8 cellular contexts compared by ENCODE assay signal in genomic region chr7:30469303-30469702, GRCh38. TPM values are rescaled to one million over a fixed set of nuclear protein-coding genes. Genes with fewer than 3 reads are reported as not detected.
DNase-seq lines count a peak whose midpoint lies in the region; ATAC-seq and TF ChIP-seq lines count a peak whose summit lies in the region.

No MANE protein-coding gene starts in this region.

- H3F3A ChIP-seq in neural cell (ENCODE audit: insufficient read depth, low read length, poor library complexity, severe bottlenecking): no peaks in the 10 kb centered on the region

- H3K27me3 ChIP-seq in RWPE2 (ENCODE audit: insufficient read depth, poor library complexity, severe bottlenecking) (no peaks in the 10 kb centered on the region), neural cell (ENCODE audit: insufficient read depth, low read depth, low read length) (no peaks in the 10 kb centered on the region)

- DNase-seq in GOT3 (lab: John Stamatoyannopoulos, UW) (peak; percentile 64), RWPE2 (ENCODE audit: low spot score) (no peak), fibroblast of peridontal ligament (ENCODE audit: extremely low read depth) (peak; percentile 100), GM13976 (ENCODE audit: low spot score) (no peak), RPMI8226 (no peak), NCI-H1436 treated with DMSO at 0.1 percent for 48 hours (lab: John Stamatoyannopoulos, UW) (no peak)

- H3K36me3 ChIP-seq in RWPE2 (ENCODE audit: low read depth) (no peaks in the 10 kb centered on the region), neural cell (ENCODE audit: insufficient read depth, low read length) (no peaks in the 10 kb centered on the region)

- peak; percentile 25 for TF ChIP-seq RAD21 in neural cell (conservative IDR thresholded peaks at IDR 0.05)

- in situ Hi-C loops in GM13976 (cut with MboI; ENCODE audit: low sequenced_read_pairs, unreplicated experiment): no loop called here

- H3K79me2 ChIP-seq in neural cell (replicated peaks; ENCODE audit: insufficient read depth, low read length): no peaks in the 10 kb centered on the region

- H3K9me3 ChIP-seq in RWPE2 (ENCODE audit: severe bottlenecking) (no peaks in the 10 kb centered on the region), neural cell (ENCODE audit: low read length) (no peaks in the 10 kb centered on the region)

- no peak overlapping the region for H2AFZ ChIP-seq in neural cell (ENCODE audit: low read depth, low read length)

- H3K9ac ChIP-seq in neural cell (ENCODE audit: low read length): no peak overlapping the region

- ATAC-seq in RWPE2 (ENCODE audit: low read depth) (peak; percentile 90), GM21526 (IDR thresholded peaks at IDR 0.05; ENCODE audit: low FRiP score, unreplicated experiment) (no peak)

- TF ChIP-seq CTCF in RWPE2 (IDR thresholded peaks at IDR 0.05; ENCODE audit: poor library complexity, severe bottlenecking): peak; percentile 28
- TF ChIP-seq CTCF in neural cell (IDR thresholded peaks at IDR 0.05; ENCODE audit: poor library complexity, severe bottlenecking): peak; percentile 49
- TF ChIP-seq CTCF in GM13976 (IDR thresholded peaks at IDR 0.05; ENCODE audit: borderline replicate concordance, control extremely low read depth, extremely low read depth, insufficient read depth, missing control alignments): no peak

- no peak overlapping the region for H3K4me2 ChIP-seq in neural cell (ENCODE audit: low read length)

- H4K20me1 ChIP-seq in neural cell (ENCODE audit: insufficient read depth): no peaks in the 10 kb centered on the region

- no peak for TF ChIP-seq EP300 in neural cell (conservative IDR thresholded peaks at IDR 0.05; ENCODE audit: poor library complexity, severe bottlenecking)

- no peaks in the 10 kb centered on the region for H3K9me2 ChIP-seq in neural cell (ENCODE audit: insufficient read depth, low read length)

- no peaks in the 10 kb centered on the region for H3K4me1 ChIP-seq in RWPE2 (ENCODE audit: insufficient read depth, poor library complexity, severe bottlenecking)

- peak overlapping the region; percentile 6 for H3K27ac ChIP-seq in RWPE2 (ENCODE audit: poor library complexity, severe bottlenecking)
- H3K27ac ChIP-seq in neural cell (ENCODE audit: low read length): no peak overlapping the region

- H3K4me3 ChIP-seq in RWPE2 (ENCODE audit: severe bottlenecking) (no peak overlapping the region), neural cell (ENCODE audit: low read length) (no peak overlapping the region)

TF ChIP-seq in neural cell, 6 proteins besides CTCF, POLR2A, EP300 and RAD21:
- no peak for TF ChIP-seq TAF1 (IDR thresholded peaks at IDR 0.05; ENCODE audit: low read depth)
- TF ChIP-seq EZH2 (IDR thresholded peaks at IDR 0.05; ENCODE audit: borderline replicate concordance, insufficient read depth, low read length, poor library complexity, severe bottlenecking): no peak
- peak; percentile 40 for TF ChIP-seq SMC3 (conservative IDR thresholded peaks at IDR 0.05; ENCODE audit: poor library complexity)
- no peak for TF ChIP-seq MXI1 (conservative IDR thresholded peaks at IDR 0.05; ENCODE audit: poor library complexity, severe bottlenecking)
- TF ChIP-seq POLR2AphosphoS5 (IDR thresholded peaks at IDR 0.05): no peak
- TF ChIP-seq, protein P1, sequence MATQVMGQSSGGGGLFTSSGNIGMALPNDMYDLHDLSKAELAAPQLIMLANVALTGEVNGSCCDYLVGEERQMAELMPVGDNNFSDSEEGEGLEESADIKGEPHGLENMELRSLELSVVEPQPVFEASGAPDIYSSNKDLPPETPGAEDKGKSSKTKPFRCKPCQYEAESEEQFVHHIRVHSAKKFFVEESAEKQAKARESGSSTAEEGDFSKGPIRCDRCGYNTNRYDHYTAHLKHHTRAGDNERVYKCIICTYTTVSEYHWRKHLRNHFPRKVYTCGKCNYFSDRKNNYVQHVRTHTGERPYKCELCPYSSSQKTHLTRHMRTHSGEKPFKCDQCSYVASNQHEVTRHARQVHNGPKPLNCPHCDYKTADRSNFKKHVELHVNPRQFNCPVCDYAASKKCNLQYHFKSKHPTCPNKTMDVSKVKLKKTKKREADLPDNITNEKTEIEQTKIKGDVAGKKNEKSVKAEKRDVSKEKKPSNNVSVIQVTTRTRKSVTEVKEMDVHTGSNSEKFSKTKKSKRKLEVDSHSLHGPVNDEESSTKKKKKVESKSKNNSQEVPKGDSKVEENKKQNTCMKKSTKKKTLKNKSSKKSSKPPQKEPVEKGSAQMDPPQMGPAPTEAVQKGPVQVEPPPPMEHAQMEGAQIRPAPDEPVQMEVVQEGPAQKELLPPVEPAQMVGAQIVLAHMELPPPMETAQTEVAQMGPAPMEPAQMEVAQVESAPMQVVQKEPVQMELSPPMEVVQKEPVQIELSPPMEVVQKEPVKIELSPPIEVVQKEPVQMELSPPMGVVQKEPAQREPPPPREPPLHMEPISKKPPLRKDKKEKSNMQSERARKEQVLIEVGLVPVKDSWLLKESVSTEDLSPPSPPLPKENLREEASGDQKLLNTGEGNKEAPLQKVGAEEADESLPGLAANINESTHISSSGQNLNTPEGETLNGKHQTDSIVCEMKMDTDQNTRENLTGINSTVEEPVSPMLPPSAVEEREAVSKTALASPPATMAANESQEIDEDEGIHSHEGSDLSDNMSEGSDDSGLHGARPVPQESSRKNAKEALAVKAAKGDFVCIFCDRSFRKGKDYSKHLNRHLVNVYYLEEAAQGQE (IDR thresholded peaks at IDR 0.05; ENCODE audit: borderline replicate concordance): no peak

RNA-seq across cellular contexts. Expression of gene NOD1, which starts 9.3 kb away (rescaled TPM):
- 0.43 and 1.9 TPM in 2 replicates for polyA plus RNA-seq in neural cell
- polyA minus RNA-seq in neural cell: 0.24 and 0.58 TPM in 2 replicates

RNA-seq across cellular contexts. Expression of gene GGCT, which starts 35.3 kb away (rescaled TPM):
- polyA plus RNA-seq in neural cell: 39.8 and 40.5 TPM in 2 replicates
- polyA minus RNA-seq in neural cell: 10.0 and 13.3 TPM in 2 replicates

Comparison
In these comparisons a context has a peak if more than half of its experiments do, and no peak if none do; other contexts are left out.
1. DNase-seq: peak in GOT3 (single experiment) and fibroblast of peridontal ligament (single experiment); none in RWPE2 (single experiment), GM13976 (single experiment), RPMI8226 (single experiment) and NCI-H1436 treated with DMSO at 0.1 percent for 48 hours (single experiment).